ENCODE assay signal across 1 cellular context in the genomic region with DNA sequence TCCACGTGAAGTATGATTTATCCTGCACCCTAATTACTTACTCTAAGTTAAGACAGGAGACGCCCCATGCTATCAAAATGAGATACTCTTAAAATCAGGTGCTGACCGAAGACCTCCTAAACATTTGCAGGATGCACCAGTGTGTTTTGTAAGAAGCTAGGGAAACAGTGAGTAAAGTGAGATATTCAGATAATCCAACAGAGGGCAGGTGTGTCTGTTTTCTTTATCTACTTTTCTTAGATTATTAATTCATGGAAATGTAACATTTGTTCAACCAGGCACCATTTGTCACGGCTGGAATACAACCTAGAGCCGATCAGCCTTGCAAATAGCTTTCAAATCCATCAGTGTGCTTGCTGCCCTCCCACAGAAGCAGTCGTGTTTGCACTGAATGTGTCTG.
TF ChIP-seq lines count a peak whose summit lies in the region.

No MANE protein-coding gene starts in this region.

TF ChIP-seq in A549, 52 proteins besides CTCF, POLR2A, EP300 and RAD21 (continued from another document):
- TF ChIP-seq, protein P1, sequence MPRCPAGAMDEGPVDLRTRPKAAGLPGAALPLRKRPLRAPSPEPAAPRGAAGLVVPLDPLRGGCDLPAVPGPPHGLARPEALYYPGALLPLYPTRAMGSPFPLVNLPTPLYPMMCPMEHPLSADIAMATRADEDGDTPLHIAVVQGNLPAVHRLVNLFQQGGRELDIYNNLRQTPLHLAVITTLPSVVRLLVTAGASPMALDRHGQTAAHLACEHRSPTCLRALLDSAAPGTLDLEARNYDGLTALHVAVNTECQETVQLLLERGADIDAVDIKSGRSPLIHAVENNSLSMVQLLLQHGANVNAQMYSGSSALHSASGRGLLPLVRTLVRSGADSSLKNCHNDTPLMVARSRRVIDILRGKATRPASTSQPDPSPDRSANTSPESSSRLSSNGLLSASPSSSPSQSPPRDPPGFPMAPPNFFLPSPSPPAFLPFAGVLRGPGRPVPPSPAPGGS (IDR thresholded peaks at IDR 0.05), result no peak
